ENCODE assay signal across 19 cellular contexts in genomic region chr1:46102769-46103476, GRCh38. TPM values are rescaled to one million over a fixed set of nuclear protein-coding genes. Genes with fewer than 3 reads are reported as not detected.
DNase-seq lines count a peak whose midpoint lies in the region; ATAC-seq and TF ChIP-seq lines count a peak whose summit lies in the region.
"Had no signal": no experiment of that assay in that cellular context is flagged by ENCODE, and none has a peak within 500 bp of the region (broad histone marks: within the 10 kb centered on the region; RNA-seq: fewer than 3 reads in every experiment).

No MANE protein-coding gene starts in this region.

- no peaks in the 10 kb centered on the region for H3K36me3 ChIP-seq in gastrocnemius medialis
- H3K36me3 ChIP-seq: brain microvascular endothelial cell, HAP-1, neutrophil, thoracic aorta had no signal

- no peak overlapping the region for H3K4me3 Mint-ChIP-seq in activated naive CD8-positive, alpha-beta T cell treated with anti-CD3 and anti-CD28 coated beads for 36 hours
- H3K4me3 Mint-ChIP-seq: T-cell had no signal

- ATAC-seq in gastrocnemius medialis, result peak; percentile 42 to 81
- no peak for ATAC-seq in GM21717 (IDR thresholded peaks at IDR 0.05; ENCODE audit: unreplicated experiment)
- ATAC-seq: left colon, right cardiac atrium, T-cell had no signal

- no peak overlapping the region for H3K4me3 ChIP-seq in gastrocnemius medialis
- H3K4me3 ChIP-seq: HAP-1, thoracic aorta had no signal

- H3K27me3 ChIP-seq in gastrocnemius medialis, result no peaks in the 10 kb centered on the region
- H3K27me3 ChIP-seq: brain microvascular endothelial cell, neutrophil had no signal

- peaks cover 3% of the 10 kb centered on the region for H3K9me3 Mint-ChIP-seq in activated naive CD8-positive, alpha-beta T cell treated with anti-CD3 and anti-CD28 coated beads for 36 hours

- no peak for TF ChIP-seq POLR2A in gastrocnemius medialis (IDR thresholded peaks at IDR 0.05)

- peaks cover 4% of the 10 kb centered on the region for H3K27me3 Mint-ChIP-seq in activated naive CD8-positive, alpha-beta T cell treated with anti-CD3 and anti-CD28 coated beads for 36 hours

- H3K27ac Mint-ChIP-seq in activated naive CD8-positive, alpha-beta T cell treated with anti-CD3 and anti-CD28 coated beads for 36 hours, result no peak overlapping the region
- H3K27ac Mint-ChIP-seq: T-cell had no signal

- peak; percentile 0 for DNase-seq in stimulated activated CD4-positive, alpha-beta T cell treated with anti-CD3 and anti-CD28 coated beads, Interleukin-12 subunit alpha, Interleukin-12 subunit beta, amount 100 ng/mL, for 4 hours
- no peak for DNase-seq in stimulated activated CD4-positive, alpha-beta T cell treated with anti-CD3 and anti-CD28 coated beads, Interleukin-4, amount 100 ng/mL, for 24 hours
- DNase-seq in M059J (ENCODE audit: low read depth) (peak; percentile 75), gastrocnemius medialis (peak in 1 of 2 donors; percentile 32), NCI-H1105 (lab: John Stamatoyannopoulos, UW) (no peak), NCI-H1417 treated with DMSO at 0.1 percent for 48 hours (lab: John Stamatoyannopoulos, UW) (no peak)
- peak; percentile 2 for DNase-seq in activated naive CD8-positive, alpha-beta T cell treated with anti-CD3 and anti-CD28 coated beads for 36 hours
- DNase-seq: activated naive CD4-positive, alpha-beta T cell; brain microvascular endothelial cell; COR-L47; left colon; NCI-H748 treated with DMSO at 0.1 percent for 48 hours; right cardiac atrium; T-cell had no signal

- no peaks in the 10 kb centered on the region for H3K9me3 ChIP-seq in gastrocnemius medialis
- H3K9me3 ChIP-seq: neutrophil, thoracic aorta had no signal

- in situ Hi-C loops in gastrocnemius medialis (cut with MboI; ENCODE audit: low sequenced_read_pairs in 4 of 4), result no loop called here

- no peaks in the 10 kb centered on the region for H3K4me1 ChIP-seq in gastrocnemius medialis
- H3K4me1 ChIP-seq: HAP-1 had no signal

- peaks cover 5% of the 10 kb centered on the region for H3K36me3 Mint-ChIP-seq in activated naive CD8-positive, alpha-beta T cell treated with anti-CD3 and anti-CD28 coated beads for 36 hours

- intact Hi-C loops in gastrocnemius medialis (cut with DNase I; ENCODE audit: low total_unique reads), result no loop called here

- H3K4me1 Mint-ChIP-seq in activated naive CD8-positive, alpha-beta T cell treated with anti-CD3 and anti-CD28 coated beads for 36 hours, result peaks cover 7% of the 10 kb centered on the region

- H3K27ac ChIP-seq in gastrocnemius medialis, result no peak overlapping the region
- H3K27ac ChIP-seq: brain microvascular endothelial cell, neutrophil, thoracic aorta, VCaP had no signal

- no peak for TF ChIP-seq CTCF in gastrocnemius medialis (IDR thresholded peaks at IDR 0.05 in 4 of 5, conservative IDR thresholded peaks at IDR 0.05 in 1 of 5)

RNA-seq across cellular contexts. Expression of gene PIK3R3, which starts 29.5 kb away (rescaled TPM):
- total RNA-seq in M059J (2014; rRNA removed; shearing (Covaris generic)), result 13.1 and 20.6 TPM in 2 replicates
- total RNA-seq in activated naive CD8-positive, alpha-beta T cell treated with anti-CD3 and anti-CD28 coated beads for 36 hours, result 1 to 10 TPM; 1.1 to 1.8 TPM
- total RNA-seq in gastrocnemius medialis, result 10 to 100 TPM; 12.1 to 23.8 (median 15.9) TPM

Comparison
In these comparisons a context has a peak if more than half of its experiments do, and no peak if none do; other contexts are left out.
1. DNase-seq: peak in stimulated activated CD4-positive, alpha-beta T cell treated with anti-CD3 and anti-CD28 coated beads, Interleukin-12 subunit alpha, Interleukin-12 subunit beta, amount 100 ng/mL, for 4 hours (single experiment), M059J (single experiment) and activated naive CD8-positive, alpha-beta T cell treated with anti-CD3 and anti-CD28 coated beads for 36 hours (single experiment); none in stimulated activated CD4-positive, alpha-beta T cell treated with anti-CD3 and anti-CD28 coated beads, Interleukin-4, amount 100 ng/mL, for 24 hours (single experiment), NCI-H1105 (single experiment) and NCI-H1417 treated with DMSO at 0.1 percent for 48 hours (single experiment).